ENCODE assay signal across 1 cellular context in genomic region chr10:72275351-72276012, GRCh38.
TF ChIP-seq lines count a peak whose summit lies in the region.

No MANE protein-coding gene starts in this region.

TF ChIP-seq in K562, 482 proteins besides CTCF, POLR2A, EP300 and RAD21 (continued from another document and continues in another):
- TF ChIP-seq HMGXB4 (CRISPR knock-in tag; IDR thresholded peaks at IDR 0.05) (no peak), ARID3B (CRISPR knock-in tag; IDR thresholded peaks at IDR 0.05; ENCODE audit: borderline replicate concordance) (no peak), CBFA2T3 (IDR thresholded peaks at IDR 0.05) (no peak), SMAD4 (CRISPR knock-in tag; conservative IDR thresholded peaks at IDR 0.05) (no peak), BRF1 (IDR thresholded peaks at IDR 0.05; ENCODE audit: borderline replicate concordance, extremely low read depth, insufficient read length) (no peak), PURB (CRISPR knock-in tag; IDR thresholded peaks at IDR 0.05; ENCODE audit: low read depth) (no peak), SIX5 (IDR thresholded peaks at IDR 0.05; ENCODE audit: borderline replicate concordance in 1 of 2, insufficient read depth in 1 of 2, low read depth in 1 of 2, low read length in 2 of 2) (no peak), ZNF318 (IDR thresholded peaks at IDR 0.05; ENCODE audit: borderline replicate concordance in 1 of 2, low read depth in 1 of 2) (no peak), MBD2 (IDR thresholded peaks at IDR 0.05; ENCODE audit: borderline replicate concordance, low read depth) (no peak), JUND (IDR thresholded peaks at IDR 0.05; ENCODE audit: borderline replicate concordance, low read depth, low read length) (no peak), JUND (tag; IDR thresholded peaks at IDR 0.05; ENCODE audit: borderline replicate concordance, low read depth, low read length) (no peak), PATZ1 (CRISPR knock-in tag; IDR thresholded peaks at IDR 0.05; ENCODE audit: borderline replicate concordance) (no peak), ARHGAP35 (IDR thresholded peaks at IDR 0.05; ENCODE audit: partially characterized antibody) (peak; percentile 66), ADNP (tag; IDR thresholded peaks at IDR 0.05) (no peak), ZNF766 (CRISPR knock-in tag; conservative IDR thresholded peaks at IDR 0.05) (no peak), NUFIP1 (IDR thresholded peaks at IDR 0.05; ENCODE audit: partially characterized antibody) (no peak), PHB2 (IDR thresholded peaks at IDR 0.05; ENCODE audit: low read depth) (no peak), TGIF2 (CRISPR knock-in tag; IDR thresholded peaks at IDR 0.05) (peak; percentile 62; the same call in 1 of the 2 replicates), ETS1 (conservative IDR thresholded peaks at IDR 0.05; ENCODE audit: control insufficient read depth, low read depth, low read length) (no peak; the same call in 1 of the 2 replicates), POLR3G (IDR thresholded peaks at IDR 0.05; ENCODE audit: extremely low read depth, insufficient read length, insufficient replicate concordance) (no peak), DLX4 (CRISPR knock-in tag; IDR thresholded peaks at IDR 0.05) (no peak), ELK1 (CRISPR knock-in tag; IDR thresholded peaks at IDR 0.05) (no peak), ETS2 (tag; IDR thresholded peaks at IDR 0.05; ENCODE audit: borderline replicate concordance, poor library complexity, severe bottlenecking) (no peak), PHF8 (IDR thresholded peaks at IDR 0.05; ENCODE audit: borderline replicate concordance, low read length) (no peak), MTA3 (IDR thresholded peaks at IDR 0.05; ENCODE audit: borderline replicate concordance) (no peak), POU5F1 (IDR thresholded peaks at IDR 0.05; ENCODE audit: borderline replicate concordance, low read depth, low read length, partially characterized antibody) (no peak), ZNF655 (CRISPR knock-in tag; IDR thresholded peaks at IDR 0.05) (peak; percentile 57)
